1 cellular context compared by ENCODE assay signal in the genomic region with DNA sequence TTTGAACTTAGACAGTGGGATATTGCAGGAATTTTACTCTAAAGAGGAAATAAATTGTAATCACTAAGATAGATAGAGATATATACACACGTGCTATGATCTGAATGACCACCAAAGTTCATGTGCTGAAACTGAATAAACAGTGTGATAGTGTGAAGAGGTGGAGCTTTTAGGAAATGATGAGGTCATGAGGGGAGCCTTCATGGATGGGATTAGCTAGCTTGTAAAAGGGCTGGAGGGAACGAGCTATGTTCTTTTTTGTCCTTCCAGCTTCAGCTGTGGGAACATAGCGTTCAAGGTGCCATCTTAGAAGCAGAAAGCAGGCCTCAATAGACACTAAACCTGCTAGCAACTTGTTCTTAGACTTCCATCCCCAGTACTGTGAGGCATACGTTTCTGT.
TF ChIP-seq lines count a peak whose summit lies in the region.

No MANE protein-coding gene starts in this region.

TF ChIP-seq in IMR-90, 13 proteins besides CTCF, POLR2A, EP300 and RAD21 (continued from another document):
- TF ChIP-seq MAFK (IDR thresholded peaks at IDR 0.05; ENCODE audit: low read depth, low read length) = no peak
- no peak for TF ChIP-seq NFE2L2 (IDR thresholded peaks at IDR 0.05; ENCODE audit: low read depth, low read length)
- no peak for TF ChIP-seq SMC3 (IDR thresholded peaks at IDR 0.05; ENCODE audit: low read depth, low read length)
- no peak for TF ChIP-seq RFX5 (IDR thresholded peaks at IDR 0.05; ENCODE audit: low read depth, low read length)
- TF ChIP-seq, protein P1, sequence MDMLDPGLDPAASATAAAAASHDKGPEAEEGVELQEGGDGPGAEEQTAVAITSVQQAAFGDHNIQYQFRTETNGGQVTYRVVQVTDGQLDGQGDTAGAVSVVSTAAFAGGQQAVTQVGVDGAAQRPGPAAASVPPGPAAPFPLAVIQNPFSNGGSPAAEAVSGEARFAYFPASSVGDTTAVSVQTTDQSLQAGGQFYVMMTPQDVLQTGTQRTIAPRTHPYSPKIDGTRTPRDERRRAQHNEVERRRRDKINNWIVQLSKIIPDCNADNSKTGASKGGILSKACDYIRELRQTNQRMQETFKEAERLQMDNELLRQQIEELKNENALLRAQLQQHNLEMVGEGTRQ (IDR thresholded peaks at IDR 0.05; ENCODE audit: low read depth, low read length) = no peak
- no peak for TF ChIP-seq RCOR1 (IDR thresholded peaks at IDR 0.05; ENCODE audit: insufficient replicate concordance, low read length)
- TF ChIP-seq, protein P2, sequence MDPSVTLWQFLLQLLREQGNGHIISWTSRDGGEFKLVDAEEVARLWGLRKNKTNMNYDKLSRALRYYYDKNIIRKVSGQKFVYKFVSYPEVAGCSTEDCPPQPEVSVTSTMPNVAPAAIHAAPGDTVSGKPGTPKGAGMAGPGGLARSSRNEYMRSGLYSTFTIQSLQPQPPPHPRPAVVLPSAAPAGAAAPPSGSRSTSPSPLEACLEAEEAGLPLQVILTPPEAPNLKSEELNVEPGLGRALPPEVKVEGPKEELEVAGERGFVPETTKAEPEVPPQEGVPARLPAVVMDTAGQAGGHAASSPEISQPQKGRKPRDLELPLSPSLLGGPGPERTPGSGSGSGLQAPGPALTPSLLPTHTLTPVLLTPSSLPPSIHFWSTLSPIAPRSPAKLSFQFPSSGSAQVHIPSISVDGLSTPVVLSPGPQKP (IDR thresholded peaks at IDR 0.05; ENCODE audit: borderline replicate concordance, low read depth, low read length) = no peak
- TF ChIP-seq BHLHE40 (IDR thresholded peaks at IDR 0.05; ENCODE audit: low read depth, low read length) = no peak
